ENCODE assay signal across 28 cellular contexts in the genomic region with DNA sequence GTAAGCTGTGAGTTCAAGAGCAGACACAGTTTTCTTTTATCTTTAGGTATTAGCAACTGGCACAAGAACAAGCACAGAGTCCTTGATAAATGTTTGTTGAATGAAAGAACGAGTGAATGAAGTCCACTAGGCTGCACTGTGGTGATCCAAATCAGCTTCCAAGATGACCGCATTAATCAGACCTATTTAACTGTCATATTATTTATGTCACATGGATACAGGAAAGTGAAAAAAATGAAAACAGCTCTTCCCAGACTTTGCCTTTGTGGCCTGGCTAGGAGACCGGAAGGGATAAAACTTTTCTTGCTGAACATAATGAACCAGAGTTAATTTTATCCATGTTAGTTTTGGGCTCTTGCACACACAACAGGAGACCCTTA.
"Had no signal": no experiment of that assay in that cellular context is flagged by ENCODE, and none has a peak within 500 bp of the region (broad histone marks: within the 10 kb centered on the region; RNA-seq: fewer than 3 reads in every experiment).

No MANE protein-coding gene starts in this region.

- FAIRE-seq: islet of Langerhans, kidney had no signal

- H3K27ac Mint-ChIP-seq: nephron; stimulated activated naive B cell treated with anti-CD40 and anti-IgM and Interleukin-4, amounts not matched to agents 10 μg/mL and 1 μg/mL and 100 μg/mL, for 72 hours had no signal

- H3K36me3 Mint-ChIP-seq: immature natural killer cell; naive thymus-derived CD8-positive, alpha-beta T cell; stimulated activated naive B cell treated with anti-CD40 and anti-IgM and Interleukin-4, amounts not matched to agents 10 μg/mL and 1 μg/mL and 100 μg/mL, for 72 hours had no signal

- H2AFZ ChIP-seq: parathyroid adenoma had no signal

- H3K4me3 Mint-ChIP-seq: immature natural killer cell; naive thymus-derived CD8-positive, alpha-beta T cell; nephron; neural crest cell; stimulated activated naive B cell treated with anti-CD40 and anti-IgM and Interleukin-4, amounts not matched to agents 10 μg/mL and 1 μg/mL and 100 μg/mL, for 72 hours had no signal

- H3K9me3 ChIP-seq: neutrophil, psoas muscle, right atrium auricular region, stomach, testis, thyroid gland, transverse colon, upper lobe of left lung, vagina had no signal

- H3K9me3 Mint-ChIP-seq: naive thymus-derived CD8-positive, alpha-beta T cell; nephron; neural crest cell; stimulated activated naive B cell treated with anti-CD40 and anti-IgM and Interleukin-4, amounts not matched to agents 10 μg/mL and 1 μg/mL and 100 μg/mL, for 72 hours had no signal

- H3K79me2 ChIP-seq: parathyroid adenoma had no signal

- H3K4me1 Mint-ChIP-seq: nephron; neural crest cell; stimulated activated naive B cell treated with anti-CD40 and anti-IgM and Interleukin-4, amounts not matched to agents 10 μg/mL and 1 μg/mL and 100 μg/mL, for 72 hours had no signal

- H3K27ac ChIP-seq: left ventricle myocardium inferior, neutrophil, parathyroid adenoma, psoas muscle, right atrium auricular region, skin epidermis, stomach, testis, thyroid gland, transverse colon, upper lobe of left lung, vagina had no signal

- H3K9ac ChIP-seq: parathyroid adenoma had no signal

- H3K27me3 ChIP-seq: right atrium auricular region, testis, thyroid gland, transverse colon, upper lobe of left lung, vagina had no signal

- H3K36me3 ChIP-seq: left ventricle myocardium inferior, neutrophil, right atrium auricular region, stomach, thyroid gland, transverse colon, upper lobe of left lung, vagina had no signal

- H3K4me3 ChIP-seq: left ventricle myocardium inferior, lung, psoas muscle, right atrium auricular region, skin epidermis, stomach, testis, thyroid gland, transverse colon, upper lobe of left lung, vagina had no signal

- ATAC-seq: naive thymus-derived CD8-positive, alpha-beta T cell; psoas muscle; stimulated activated naive CD8-positive, alpha-beta T cell treated with anti-CD3 and anti-CD28 coated beads, Interleukin-15, Interleukin-2, amounts not matched to agents 100 U/mL and 50 U/mL, for 24 hours had no signal

- DNase-seq: immature natural killer cell; kidney; left colon; left ventricle myocardium inferior; mesenchymal stem cell; naive thymus-derived CD8-positive, alpha-beta T cell; occipital lobe; psoas muscle; stimulated activated CD4-positive, alpha-beta T cell treated with anti-CD3 and anti-CD28 coated beads, Interleukin-12 subunit alpha, Interleukin-12 subunit beta, amount 100 ng/mL, for 4 hours; stimulated activated CD4-positive, alpha-beta T cell treated with anti-CD3 and anti-CD28 coated beads, Interleukin-15, amount 100 ng/mL, for 24 hours; stimulated activated CD4-positive, alpha-beta T cell treated with anti-CD3 and anti-CD28 coated beads, Interleukin-2, amount 100 ng/mL, for 24 hours; stimulated activated CD4-positive, alpha-beta T cell treated with anti-CD3 and anti-CD28 coated beads, Interleukin-4, amount 100 ng/mL, for 1 hour; stimulated activated naive B cell treated with anti-CD40 and anti-IgM and Interleukin-4, amounts not matched to agents 10 μg/mL and 1 μg/mL and 100 μg/mL, for 72 hours; stimulated activated naive CD8-positive, alpha-beta T cell treated with anti-CD3 and anti-CD28 coated beads, Interleukin-15, Interleukin-2, amounts not matched to agents 100 U/mL and 50 U/mL, for 24 hours; stomach; testis; thyroid gland; transverse colon; upper lobe of left lung had no signal

- H3K4me1 ChIP-seq: left ventricle myocardium inferior, parathyroid adenoma, psoas muscle, right atrium auricular region, testis, thyroid gland, transverse colon, vagina had no signal
